Comparison of ENCODE assay signal across 32 cellular contexts in the genomic region with DNA sequence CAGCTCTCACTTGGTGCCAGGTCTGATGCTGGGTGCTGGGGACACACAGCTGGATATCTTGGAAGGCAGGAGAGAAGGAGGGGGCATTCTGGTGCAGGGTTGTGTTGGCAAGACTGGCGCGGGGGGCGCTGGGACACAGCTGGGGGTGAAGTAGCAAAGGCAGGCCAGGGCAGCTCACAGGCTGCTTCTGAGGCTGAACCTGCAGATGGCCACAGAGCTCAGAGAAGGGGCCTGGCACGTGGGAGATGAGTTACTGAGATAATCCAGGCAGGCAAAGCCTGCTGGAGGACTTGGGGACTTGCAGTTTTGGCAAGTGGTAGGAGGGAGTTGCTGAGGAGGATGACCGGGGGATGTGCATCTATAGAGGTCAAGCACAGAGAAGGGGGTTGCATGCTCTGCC. TPM values are rescaled to one million over a fixed set of nuclear protein-coding genes. Genes with fewer than 3 reads are reported as not detected.
DNase-seq lines count a peak whose midpoint lies in the region; ATAC-seq and TF ChIP-seq lines count a peak whose summit lies in the region.
"Had no signal": no experiment of that assay in that cellular context is flagged by ENCODE, and none has a peak within 500 bp of the region (broad histone marks: within the 10 kb centered on the region; RNA-seq: fewer than 3 reads in every experiment).

No MANE protein-coding gene starts in this region.

- ATAC-seq in activated T-cell treated with anti-CD3 and anti-CD28 coated beads, Interleukin-2, amount 50 U/mL, for 72 hours (replicated peaks in 1 of 2) = no peak
- ATAC-seq in WTC11 (0 out of 2 replicates have a peak, but pooled peaks have one; percentile 34), psoas muscle (no peak)
- ATAC-seq: activated CD4-positive, alpha-beta T cell treated with anti-CD3 and anti-CD28 coated beads for 36 hours; activated T-helper 17 cell treated with anti-CD3 and anti-CD28 coated beads, Interleukin-2, amount 50 U/mL, for 72 hours; body of pancreas; foreskin keratinocyte; GM12878; left lobe of liver; naive thymus-derived CD4-positive, alpha-beta T cell had no signal

- H2AK5ac ChIP-seq in neuronal stem cell (ENCODE audit: low read depth, low read length) = no peak overlapping the region

- no peaks in the 10 kb centered on the region for H3K36me3 Mint-ChIP-seq in activated T-cell treated with anti-CD3 and anti-CD28 coated beads, Interleukin-2, amount 50 U/mL, for 72 hours (ENCODE audit: insufficient read depth in 2 of 2)
- no peaks in the 10 kb centered on the region for H3K36me3 Mint-ChIP-seq in WTC11

- no peak overlapping the region for H3K18ac ChIP-seq in neuronal stem cell (ENCODE audit: low read length)

- H4K91ac ChIP-seq in neuronal stem cell (ENCODE audit: low read depth, low read length, poor library complexity) = no peak overlapping the region

- DNase-seq in activated T-cell treated with anti-CD3 and anti-CD28 coated beads, Interleukin-2, amount 50 U/mL, for 72 hours = no peak
- DNase-seq in activated T-cell treated with anti-CD3 and anti-CD28 coated beads, Interleukin-2, amount 50 U/mL, for 48 hours = no peak
- DNase-seq in WTC11 (ENCODE audit: low spot score) (no peak), neuronal stem cell (ENCODE audit: low spot score) (no peak), hypothalamus (lab: John Stamatoyannopoulos, UW) (no peak), AG08396 (ENCODE audit: low spot score) (no peak), psoas muscle (no peak)
- DNase-seq: activated CD4-positive, alpha-beta T cell treated with anti-CD3 and anti-CD28 coated beads for 36 hours; body of pancreas; C1 segment of cervical spinal cord; effector CD8-positive, alpha-beta T cell; foreskin keratinocyte; immature natural killer cell; naive thymus-derived CD4-positive, alpha-beta T cell; NCI-H1436; NCI-H510A; SJCRH30; stimulated activated CD4-positive, alpha-beta T cell treated with anti-CD3 and anti-CD28 coated beads, Interleukin-2, amount 100 ng/mL, for 48 hours; stimulated activated naive CD4-positive, alpha-beta T cell had no signal

- peaks cover 0 to 2% of the 10 kb centered on the region in 2 donors for H3K9me3 Mint-ChIP-seq in activated T-cell treated with anti-CD3 and anti-CD28 coated beads, Interleukin-2, amount 50 U/mL, for 72 hours
- H3K9me3 Mint-ChIP-seq in WTC11 = peaks cover 6% of the 10 kb centered on the region
- H3K9me3 Mint-ChIP-seq: activated T-helper 17 cell treated with anti-CD3 and anti-CD28 coated beads, Interleukin-2, amount 50 U/mL, for 72 hours; immature natural killer cell had no signal

- H3K9ac ChIP-seq in neuronal stem cell (ENCODE audit: low read depth, low read length, poor library complexity) = no peak overlapping the region

- H2BK15ac ChIP-seq in neuronal stem cell (ENCODE audit: low read length) = no peak overlapping the region

- H3K27ac ChIP-seq in HEK293 (ENCODE audit: extremely low read depth, low read depth, low read length) = no peak overlapping the region
- H3K27ac ChIP-seq in neuronal stem cell (replicated peaks; ENCODE audit: low read length) = no peak overlapping the region
- H3K27ac ChIP-seq in psoas muscle = no peak overlapping the region
- H3K27ac ChIP-seq: body of pancreas, foreskin keratinocyte, hepatocyte, SJCRH30, spleen, vagina had no signal

- TF ChIP-seq CTCF in HEK293 (tag by site-specific recombination; IDR thresholded peaks at IDR 0.05) = 0 out of 2 replicates have a peak, but pooled peaks have one; percentile 41
- no peak for TF ChIP-seq CTCF in WTC11 (IDR thresholded peaks at IDR 0.05)
- no peak for TF ChIP-seq CTCF in psoas muscle (IDR thresholded peaks at IDR 0.05)

- H3K79me1 ChIP-seq in neuronal stem cell (ENCODE audit: low read depth, low read length) = no peaks in the 10 kb centered on the region

- intact Hi-C loops in psoas muscle (cut with DNase I) = no loop called here

- peak overlapping the region; percentile 72 for H3K27ac Mint-ChIP-seq in activated T-cell treated with anti-CD3 and anti-CD28 coated beads, Interleukin-2, amount 50 U/mL, for 72 hours
- H3K27ac Mint-ChIP-seq in WTC11 = no peak overlapping the region
- H3K27ac Mint-ChIP-seq: activated CD4-positive, alpha-beta T cell treated with anti-CD3 and anti-CD28 coated beads for 36 hours; activated T-helper 17 cell treated with anti-CD3 and anti-CD28 coated beads, Interleukin-2, amount 50 U/mL, for 72 hours had no signal

- H2BK120ac ChIP-seq in neuronal stem cell (ENCODE audit: low read depth, low read length) = no peak overlapping the region

- H3K9me3 ChIP-seq in HEK293 (ENCODE audit: control insufficient read depth, insufficient read depth, low read depth, low read length) = no peaks in the 10 kb centered on the region
- peaks cover 0 to 12% of the 10 kb centered on the region in 2 donors for H3K9me3 ChIP-seq in neuronal stem cell (replicated peaks in 1 of 2; ENCODE audit: control insufficient read depth in 2 of 2, insufficient read depth in 1 of 2, low read depth in 1 of 2, low read length in 2 of 2)
- H3K9me3 ChIP-seq in psoas muscle = no peaks in the 10 kb centered on the region
- H3K9me3 ChIP-seq: body of pancreas, HAP-1, spleen, vagina had no signal

- no peak overlapping the region for H2BK5ac ChIP-seq in neuronal stem cell (ENCODE audit: low read length)

- no peak overlapping the region for H2BK12ac ChIP-seq in neuronal stem cell (ENCODE audit: low read length)

- peaks cover 19% of the 10 kb centered on the region for H3K4me1 Mint-ChIP-seq in activated T-cell treated with anti-CD3 and anti-CD28 coated beads, Interleukin-2, amount 50 U/mL, for 72 hours (ENCODE audit: low read depth)
- H3K4me1 Mint-ChIP-seq in WTC11 = no peaks in the 10 kb centered on the region

- POLR2A ChIA-PET in HEK293 (lab: Yijun Ruan, JAX) = no interaction called here
- POLR2A ChIA-PET in WTC11 (lab: Charles Lee) = no interaction called here

- no peak overlapping the region for H3K4me2 ChIP-seq in neuronal stem cell (ENCODE audit: insufficient read depth, low read length, poor library complexity, severe bottlenecking)
- H3K4me2 ChIP-seq: hepatocyte had no signal

- H3K27me3 ChIP-seq in neuronal stem cell (ENCODE audit: control insufficient read depth in 3 of 3, insufficient read depth in 3 of 3, low read depth in 1 of 3, low read length in 3 of 3) (peaks cover 0 to 89% (median 31%) of the 10 kb centered on the region in 3 experiments), psoas muscle (ENCODE audit: insufficient read depth in 3 of 3, low read length in 2 of 3) (no peaks in the 10 kb centered on the region)
- H3K27me3 ChIP-seq: body of pancreas, hepatocyte, SJCRH30, spleen, vagina had no signal

- H4K8ac ChIP-seq in neuronal stem cell (ENCODE audit: low read depth, low read length) = no peak overlapping the region

- no CpG with 5 or more reads among the region's 5 CpGs for WGBS in neuronal stem cell (ENCODE audit: extremely low coverage in 2 of 2, insufficient read length in 2 of 2, insufficient replicate concordance in 1 of 2), 2 donors
- 32 to 49% (median 42%) methylated on average over 5 of the region's 5 CpGs for WGBS in psoas muscle, 3 donors

- H3K4me3 ChIP-seq in HEK293 (ENCODE audit: low read depth, low read length) (no peak overlapping the region), neuronal stem cell (ENCODE audit: low read length in 2 of 2) (no peak overlapping the region), psoas muscle (no peak overlapping the region)
- H3K4me3 ChIP-seq: body of pancreas, GM12878, HAP-1, hepatocyte, SJCRH30, spleen, vagina had no signal

- no peaks in the 10 kb centered on the region for H3K4me1 ChIP-seq in HEK293 (ENCODE audit: control insufficient read depth, insufficient read depth, low read length)
- H3K4me1 ChIP-seq in neuronal stem cell (ENCODE audit: control insufficient read depth in 2 of 2, insufficient read depth in 1 of 2, low read depth in 1 of 2, low read length in 2 of 2) = no peaks in the 10 kb centered on the region
- H3K4me1 ChIP-seq in psoas muscle = no peaks in the 10 kb centered on the region
- H3K4me1 ChIP-seq: body of pancreas, foreskin keratinocyte, HAP-1, SJCRH30, vagina had no signal

- H3K27me3 Mint-ChIP-seq in activated T-cell treated with anti-CD3 and anti-CD28 coated beads, Interleukin-2, amount 50 U/mL, for 72 hours (ENCODE audit: low read depth) = no peaks in the 10 kb centered on the region
- H3K27me3 Mint-ChIP-seq in WTC11 (ENCODE audit: low read depth) = peaks cover 12% of the 10 kb centered on the region; the same call in 1 of the 2 replicates
- H3K27me3 Mint-ChIP-seq: activated CD4-positive, alpha-beta T cell treated with anti-CD3 and anti-CD28 coated beads for 36 hours; activated T-helper 17 cell treated with anti-CD3 and anti-CD28 coated beads, Interleukin-2, amount 50 U/mL, for 72 hours had no signal

- H3K14ac ChIP-seq in neuronal stem cell (ENCODE audit: low read length) = no peak overlapping the region

- CTCF ChIA-PET in HEK293 (lab: Yijun Ruan, JAX) = no interaction called here
- CTCF ChIA-PET in WTC11 (lab: Charles Lee) = interaction anchor here (0.6 to 1.1 kb wide), 2 partner anchors 14 to 202 kb away, joined by 3 read pairs; no protein-coding TSS in a partner anchor

- no peaks in the 10 kb centered on the region for H3K36me3 ChIP-seq in HEK293 (ENCODE audit: control insufficient read depth in 2 of 2, insufficient read depth in 1 of 2, low read length in 2 of 2)
- no peaks in the 10 kb centered on the region for H3K36me3 ChIP-seq in neuronal stem cell (replicated peaks in 1 of 2; ENCODE audit: control insufficient read depth in 2 of 2, insufficient read depth in 2 of 2, low read length in 2 of 2)
- H3K36me3 ChIP-seq in psoas muscle (ENCODE audit: insufficient read depth in 1 of 2, low read depth in 1 of 2) = no peaks in the 10 kb centered on the region
- H3K36me3 ChIP-seq: HAP-1, SJCRH30, spleen, vagina had no signal

- H3K4ac ChIP-seq in neuronal stem cell (ENCODE audit: low read length) = no peak overlapping the region

- H2AFZ ChIP-seq in neuronal stem cell (ENCODE audit: low read length) = no peak overlapping the region
- H2AFZ ChIP-seq: hepatocyte had no signal

- H3K4me3 Mint-ChIP-seq in activated T-cell treated with anti-CD3 and anti-CD28 coated beads, Interleukin-2, amount 50 U/mL, for 72 hours = no peak overlapping the region
- H3K4me3 Mint-ChIP-seq in WTC11 = no peak overlapping the region
- H3K4me3 Mint-ChIP-seq: activated CD4-positive, alpha-beta T cell treated with anti-CD3 and anti-CD28 coated beads for 36 hours; activated T-helper 17 cell treated with anti-CD3 and anti-CD28 coated beads, Interleukin-2, amount 50 U/mL, for 72 hours; immature natural killer cell; naive thymus-derived CD4-positive, alpha-beta T cell had no signal

- H3K23ac ChIP-seq in neuronal stem cell (ENCODE audit: low read depth, low read length, poor library complexity) = peak overlapping the region; percentile 40

RNA-seq across cellular contexts. Expression of gene DGKD, which starts 16.2 kb away (rescaled TPM):
- 10 to 100 TPM; 78.0 to 94.4 TPM for total RNA-seq in activated T-cell treated with anti-CD3 and anti-CD28 coated beads, Interleukin-2, amount 50 U/mL, for 72 hours
- 30.6 to 41.4 TPM (median 31.9 TPM) in 3 replicates for total RNA-seq in WTC11 (2021)
- polyA plus RNA-seq in neuronal stem cell (2013, experiment 1 of 2) = 15.2 TPM
- 15.9 TPM for polyA plus RNA-seq in neuronal stem cell (2013, experiment 2 of 2)
- 100 to 1,000 TPM in 3 of 4 donors, 10 to 100 TPM in 1; 77.9 to 365 (median 244) TPM for total RNA-seq in psoas muscle
- polyA plus RNA-seq in psoas muscle = 100 to 1,000 TPM in 1 of 3 donors, 10 to 100 TPM in 2; 59.4 to 310 (median 59.6) TPM

RNA-seq across cellular contexts. Expression of gene SAG, which starts 30.4 kb away (rescaled TPM):
- total RNA-seq in activated T-cell treated with anti-CD3 and anti-CD28 coated beads, Interleukin-2, amount 50 U/mL, for 72 hours = under 1 TPM; 0.02 TPM
- total RNA-seq in WTC11 (2021) (0.14 TPM in 1 of 3 replicates, not detected in the others), psoas muscle (not detected)
- polyA plus RNA-seq in neuronal stem cell (2013, experiment 1 of 2) = not detected
- polyA plus RNA-seq in neuronal stem cell (2013, experiment 2 of 2) = not detected
- polyA plus RNA-seq in psoas muscle = not detected
- total RNA-seq: body of pancreas; foreskin keratinocyte; GM12878; left lobe of liver; MCF 10A; mesenteric fat pad; osteoblast; SJCRH30; T-helper 1 cell treated with Interleukin-12 subunit alpha and Interleukin-12 subunit beta and Interleukin-4 antibody, amounts not matched to agents 30 ng/mL and 1 ng/mL, for 36 hours; temporal lobe; vagina had no signal
- polyA plus RNA-seq: foreskin keratinocyte; hepatocyte; immature natural killer cell; naive thymus-derived CD4-positive, alpha-beta T cell; spleen had no signal
